Comparison of ENCODE assay signal across 10 cellular contexts in the genomic region with DNA sequence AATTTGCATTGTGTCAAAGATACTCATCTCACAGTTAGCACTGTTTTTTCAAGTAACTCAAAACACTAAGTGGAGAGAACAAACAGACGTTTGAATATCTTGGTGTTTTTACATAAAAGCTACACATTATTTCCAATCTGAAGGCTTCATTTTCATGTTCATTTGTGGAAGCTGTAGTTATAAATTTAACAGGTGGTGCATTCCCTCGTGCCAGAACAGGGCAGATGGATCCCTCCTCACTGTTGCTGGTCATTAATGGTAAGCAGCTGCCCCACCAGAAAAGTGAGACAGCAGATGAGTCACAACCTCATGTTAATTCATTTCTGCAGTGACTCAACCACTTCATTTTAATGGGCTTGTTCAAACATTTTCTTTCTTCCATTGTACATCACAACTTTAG.
DNase-seq lines count a peak whose midpoint lies in the region; ATAC-seq and TF ChIP-seq lines count a peak whose summit lies in the region.
"Had no signal": no experiment of that assay in that cellular context is flagged by ENCODE, and none has a peak within 500 bp of the region (broad histone marks: within the 10 kb centered on the region; RNA-seq: fewer than 3 reads in every experiment).

No MANE protein-coding gene starts in this region.

- H3K4ac ChIP-seq in mesendoderm (ENCODE audit: low read depth, low read length) = no peak overlapping the region

- H3K4me1 ChIP-seq in mesendoderm (ENCODE audit: control insufficient read depth, low read depth, low read length) = no peaks in the 10 kb centered on the region
- H3K4me1 ChIP-seq in CD8-positive, alpha-beta T cell (ENCODE audit: insufficient read depth, low read length) = no peaks in the 10 kb centered on the region

- H3K23ac ChIP-seq in mesendoderm (ENCODE audit: low read length) = no peak overlapping the region

- no peak for ATAC-seq in GM21447 (IDR thresholded peaks at IDR 0.05; ENCODE audit: unreplicated experiment)
- ATAC-seq in CD8-positive, alpha-beta T cell = no peak
- ATAC-seq: GM23338 had no signal

- no peak overlapping the region for H2BK120ac ChIP-seq in mesendoderm (ENCODE audit: low read depth, low read length)

- no peaks in the 10 kb centered on the region for H3K27me3 Mint-ChIP-seq in CD8-positive, alpha-beta T cell (ENCODE audit: low read depth)

- H3K79me1 ChIP-seq in mesendoderm (ENCODE audit: low read length) = no peaks in the 10 kb centered on the region

- no peak overlapping the region for H3K18ac ChIP-seq in mesendoderm (ENCODE audit: low read length)

- H2BK5ac ChIP-seq in mesendoderm (ENCODE audit: low read length) = no peak overlapping the region

- TF ChIP-seq CTCF in BJ (IDR thresholded peaks at IDR 0.05; ENCODE audit: insufficient read depth, low read depth, low read length) = no peak
- no peak for TF ChIP-seq CTCF in CD8-positive, alpha-beta T cell (IDR thresholded peaks at IDR 0.05)

- H4K5ac ChIP-seq in mesendoderm (ENCODE audit: low read length) = no peak overlapping the region

- H3K36me3 ChIP-seq in BJ (ENCODE audit: control insufficient read depth, insufficient read depth, low read length) (no peaks in the 10 kb centered on the region), mesendoderm (ENCODE audit: control insufficient read depth, insufficient read depth, low read length) (no peaks in the 10 kb centered on the region)
- no peaks in the 10 kb centered on the region for H3K36me3 ChIP-seq in CD8-positive, alpha-beta T cell (ENCODE audit: insufficient read depth, low read length)

- no CpG with 5 or more reads among the region's 2 CpGs for WGBS in mesendoderm (ENCODE audit: extremely low coverage, insufficient coverage, low lambda C conversion rate)

- H3K4me1 Mint-ChIP-seq in CD8-positive, alpha-beta T cell (ENCODE audit: low read depth) = no peaks in the 10 kb centered on the region
- H3K4me1 Mint-ChIP-seq: GM23338 had no signal

- H3K4me3 Mint-ChIP-seq in CD8-positive, alpha-beta T cell = no peak overlapping the region
- H3K4me3 Mint-ChIP-seq: GM23338 had no signal

- H3K56ac ChIP-seq in mesendoderm (ENCODE audit: low read length) = no peak overlapping the region

- H3K4me3 ChIP-seq in BJ (ENCODE audit: low read depth, low read length) (no peak overlapping the region), mesendoderm (ENCODE audit: low read length) (no peak overlapping the region)
- no peak overlapping the region for H3K4me3 ChIP-seq in CD8-positive, alpha-beta T cell (ENCODE audit: low read depth, low read length)
- H3K4me3 ChIP-seq: GM23338 had no signal

- no peaks in the 10 kb centered on the region for H3K36me3 Mint-ChIP-seq in CD8-positive, alpha-beta T cell

- no peak overlapping the region for H2AK5ac ChIP-seq in mesendoderm (ENCODE audit: low read length)

- H3K9me3 ChIP-seq in CD8-positive, alpha-beta T cell (ENCODE audit: low read length) = no peaks in the 10 kb centered on the region

- H3K27ac Mint-ChIP-seq in CD8-positive, alpha-beta T cell = no peak overlapping the region
- H3K27ac Mint-ChIP-seq: GM23338 had no signal

- H3K27ac ChIP-seq in mesendoderm (ENCODE audit: low read depth, low read length) = no peak overlapping the region
- H3K27ac ChIP-seq in CD8-positive, alpha-beta T cell (ENCODE audit: low read depth, low read length) = no peak overlapping the region

- no peak overlapping the region for H2BK15ac ChIP-seq in mesendoderm (replicated peaks; ENCODE audit: low read depth)

- H3K4me2 ChIP-seq in mesendoderm (ENCODE audit: low read length) = no peak overlapping the region
- H3K4me2 ChIP-seq: GM23338 had no signal

- no peak overlapping the region for H4K8ac ChIP-seq in mesendoderm (ENCODE audit: low read depth, low read length)

- DNase-seq in BJ (ENCODE audit: low read depth) = peak; percentile 67
- DNase-seq in LHCN-M2 (ENCODE audit: low read depth) = peak; percentile 99
- DNase-seq in astrocyte of the hippocampus (ENCODE audit: low read depth, low spot score) = peak; percentile 85
- DNase-seq in mesendoderm = peak; percentile 34
- DNase-seq in CD8-positive, alpha-beta T cell = no peak
- DNase-seq in NCI-H2107 treated with DMSO at 0.1 percent for 48 hours (lab: John Stamatoyannopoulos, UW; ENCODE audit: unreplicated experiment) = no peak
- no peak for DNase-seq in NK-92 (lab: John Stamatoyannopoulos, UW; ENCODE audit: unreplicated experiment)
- DNase-seq: activated effector memory CD4-positive, alpha-beta T cell treated with anti-CD3 and anti-CD28 coated beads, Interleukin-2, amount 50 U/mL, for 16 hours had no signal

- H3K9me3 Mint-ChIP-seq in CD8-positive, alpha-beta T cell = no peaks in the 10 kb centered on the region
- H3K9me3 Mint-ChIP-seq: GM23338 had no signal

- no peaks in the 10 kb centered on the region for H3K79me2 ChIP-seq in mesendoderm (ENCODE audit: control insufficient read depth, insufficient read depth, low read length)

- H3K27me3 ChIP-seq in BJ (ENCODE audit: control insufficient read depth, insufficient read depth, low read length) (no peaks in the 10 kb centered on the region), mesendoderm (ENCODE audit: insufficient read depth, low read length, poor library complexity) (no peaks in the 10 kb centered on the region)
- H3K27me3 ChIP-seq in CD8-positive, alpha-beta T cell (ENCODE audit: insufficient read depth, low read length) = no peaks in the 10 kb centered on the region

- CTCF ChIA-PET in BJ (lab: Yijun Ruan, JAX) = interaction anchor here (1.2 kb wide), 1 partner anchor 12 kb away, joined by 3 read pairs; no protein-coding TSS in a partner anchor
- CTCF ChIA-PET in CD8-positive, alpha-beta T cell (lab: Charles Lee) = no interaction called here

- H3K9ac ChIP-seq in mesendoderm (ENCODE audit: low read length) = no peak overlapping the region

- POLR2A ChIA-PET in BJ (lab: Charles Lee) = no interaction called here
- POLR2A ChIA-PET in CD8-positive, alpha-beta T cell (lab: Charles Lee) = interaction anchor here (0.7 kb wide), 1 partner anchor 1148 kb away, joined by 3 read pairs; no protein-coding TSS in a partner anchor

- intact Hi-C loops in CD8-positive, alpha-beta T cell (cut with DNase I, micrococcal nuclease) = no loop called here

Comparison
In these comparisons a context has a peak if more than half of its experiments do, and no peak if none do; other contexts are left out.
1. DNase-seq: peak in BJ (single experiment), LHCN-M2 (single experiment), astrocyte of the hippocampus (single experiment) and mesendoderm (single experiment); none in CD8-positive, alpha-beta T cell (0 of 7), NCI-H2107 treated with DMSO at 0.1 percent for 48 hours (single experiment) and NK-92 (single experiment).